In genomic region chr18:6017160-6017559, GRCh38 we compare ENCODE assay signal across 21 cellular contexts.
A peak's percentile ranks its signal among the peaks of the same experiment; 100 is the strongest.
DNase-seq lines count a peak whose midpoint lies in the region; ATAC-seq and TF ChIP-seq lines count a peak whose summit lies in the region.
"Had no signal": no experiment of that assay in that cellular context is flagged by ENCODE, and none has a peak within 500 bp of the region (broad histone marks: within the 10 kb centered on the region; RNA-seq: fewer than 3 reads in every experiment).

No MANE protein-coding gene starts in this region.

- H3K36me3 Mint-ChIP-seq in type B pancreatic cell, result no peaks in the 10 kb centered on the region
- H3K36me3 Mint-ChIP-seq: CD14-positive monocyte; CD8-positive, alpha-beta memory T cell had no signal

- DNase-seq in IMR-90, result peak; percentile 52
- DNase-seq in brain microvascular endothelial cell, result peak; percentile 52
- DNase-seq in fibroblast of peridontal ligament (ENCODE audit: extremely low read depth), result peak; percentile 24
- DNase-seq in left lung, result no peak
- DNase-seq in type B pancreatic cell (ENCODE audit: extremely low spot score, unreplicated experiment), result no peak
- no peak for DNase-seq in Peyer's patch
- no peak for DNase-seq in substantia nigra (lab: John Stamatoyannopoulos, UW)
- DNase-seq: 8988T; ACHN; AML-193; BE2C; CD4-positive, alpha-beta T cell; CD8-positive, alpha-beta memory T cell; DMS 273 treated with DMSO at 0.1 percent for 48 hours; DMS79; GM23248; H7; HCEC 1CT had no signal

- no peak overlapping the region for H3K14ac ChIP-seq in IMR-90 (replicated peaks; ENCODE audit: low read depth, low read length)

- H3K4me3 ChIP-seq in IMR-90 (ENCODE audit: insufficient read depth, low read depth, low read length) (no peak overlapping the region), brain microvascular endothelial cell (ENCODE audit: low read depth, low read length) (no peak overlapping the region), left lung (no peak overlapping the region), Peyer's patch (no peak overlapping the region)
- H3K4me3 ChIP-seq: A549; BLaER1 treated with 17β-estradiol and CSF1 and Interleukin-3, amounts not matched to agents 10 nM and 100 nM; GM23248 had no signal

- H3K36me3 ChIP-seq in IMR-90 (ENCODE audit: control insufficient read depth, insufficient read depth, low read length) (no peaks in the 10 kb centered on the region), brain microvascular endothelial cell (replicated peaks) (no peaks in the 10 kb centered on the region), left lung (no peaks in the 10 kb centered on the region), Peyer's patch (no peaks in the 10 kb centered on the region)
- H3K36me3 ChIP-seq: BE2C; BLaER1 treated with 17β-estradiol and CSF1 and Interleukin-3, amounts not matched to agents 10 nM and 100 nM had no signal

- H3K9me3 Mint-ChIP-seq in type B pancreatic cell, result peaks cover 9% of the 10 kb centered on the region
- H3K9me3 Mint-ChIP-seq: CD4-positive, alpha-beta T cell had no signal

- peaks cover under 1% of the 10 kb centered on the region for H3K27me3 Mint-ChIP-seq in type B pancreatic cell
- H3K27me3 Mint-ChIP-seq: CD4-positive, alpha-beta T cell had no signal

- no peak overlapping the region for H3K4me3 Mint-ChIP-seq in type B pancreatic cell
- H3K4me3 Mint-ChIP-seq: CD14-positive monocyte; CD4-positive, alpha-beta T cell; CD8-positive, alpha-beta memory T cell had no signal

- in situ Hi-C loops in IMR-90 (cut with MboI; ENCODE audit: low sequenced_read_pairs) (no loop called here), brain microvascular endothelial cell (cut with HindIII; ENCODE audit: low pct_ligation_motif_present, low sequenced_read_pairs) (no loop called here)

- no TSS peak for BruUV-seq in IMR-90 (replicated peaks; lab: Mats Ljungman, UMichigan)

- TF ChIP-seq RAD21 in IMR-90 (IDR thresholded peaks at IDR 0.05; ENCODE audit: low read length), result no peak

- H3K23ac ChIP-seq in IMR-90 (ENCODE audit: low read depth, low read length), result no peak overlapping the region

- H3K18ac ChIP-seq in IMR-90 (ENCODE audit: low read depth, low read length), result no peak overlapping the region

- H2AFZ ChIP-seq in IMR-90 (replicated peaks; ENCODE audit: low read length, poor library complexity), result no peak overlapping the region
- H2AFZ ChIP-seq: GM23248 had no signal

- H3K4me1 Mint-ChIP-seq in type B pancreatic cell (ENCODE audit: unreplicated experiment), result peaks cover 14% of the 10 kb centered on the region

- no peak overlapping the region for H2BK15ac ChIP-seq in IMR-90 (ENCODE audit: low read depth, low read length)

- no peak overlapping the region for H2BK5ac ChIP-seq in IMR-90 (ENCODE audit: low read depth, low read length, poor library complexity, severe bottlenecking)

- TF ChIP-seq POLR2A in IMR-90 (IDR thresholded peaks at IDR 0.05; ENCODE audit: low read depth, low read length) (no peak), Peyer's patch (IDR thresholded peaks at IDR 0.05) (no peak)

- H2AK5ac ChIP-seq in IMR-90 (ENCODE audit: low read depth, low read length), result no peak overlapping the region

- ATAC-seq in IMR-90 (ENCODE audit: low read depth) (peak; percentile 84), left lung (peak; percentile 60)
- ATAC-seq: A549 had no signal

- H3K4me2 ChIP-seq in IMR-90 (ENCODE audit: low read depth, low read length), result peak overlapping the region; percentile 19; the same call in 1 of the 2 replicates
- H3K4me2 ChIP-seq: A549; BLaER1 treated with 17β-estradiol and CSF1 and Interleukin-3, amounts not matched to agents 10 nM and 100 nM had no signal

- H4K20me1 ChIP-seq in IMR-90 (ENCODE audit: insufficient read depth, low read length), result no peaks in the 10 kb centered on the region
- H4K20me1 ChIP-seq: BLaER1 treated with 17β-estradiol and CSF1 and Interleukin-3, amounts not matched to agents 10 nM and 100 nM had no signal

- no peak overlapping the region for H2BK120ac ChIP-seq in IMR-90 (ENCODE audit: low read depth, low read length)

- no peak overlapping the region for H3K9ac ChIP-seq in IMR-90 (ENCODE audit: low read depth, low read length)
- H3K9ac ChIP-seq: BLaER1 treated with 17β-estradiol and CSF1 and Interleukin-3, amounts not matched to agents 10 nM and 100 nM; GM23248 had no signal

- no peak overlapping the region; the same call in 1 of the 2 replicates for H2BK20ac ChIP-seq in IMR-90 (ENCODE audit: low read depth, low read length)

- H3K27me3 ChIP-seq in IMR-90 (ENCODE audit: control insufficient read depth, insufficient read depth, low read length) (no peaks in the 10 kb centered on the region), brain microvascular endothelial cell (replicated peaks) (no peaks in the 10 kb centered on the region), left lung (no peaks in the 10 kb centered on the region), Peyer's patch (no peaks in the 10 kb centered on the region)
- H3K27me3 ChIP-seq: BE2C had no signal

- POLR2A ChIA-PET in IMR-90 (lab: Charles Lee; ENCODE audit: unreplicated experiment), result no interaction called here

- H3K79me1 ChIP-seq in IMR-90 (ENCODE audit: low read depth in 1 of 2, low read length in 2 of 2), result no peaks in the 10 kb centered on the region

- H3K9me3 ChIP-seq in IMR-90 (ENCODE audit: control insufficient read depth, insufficient read depth, low read length) (no peaks in the 10 kb centered on the region), left lung (no peaks in the 10 kb centered on the region), Peyer's patch (no peaks in the 10 kb centered on the region)
- H3K9me3 ChIP-seq: A549; BE2C; BLaER1 treated with 17β-estradiol and CSF1 and Interleukin-3, amounts not matched to agents 10 nM and 100 nM had no signal

- intact Hi-C loops in IMR-90 (cut with micrococcal nuclease) (no loop called here), left lung (cut with DNase I) (no loop called here)

- H3K4ac ChIP-seq in IMR-90 (ENCODE audit: low read depth, low read length), result peak overlapping the region; percentile 30; the same call in 1 of the 2 replicates

- H4K91ac ChIP-seq in IMR-90 (ENCODE audit: insufficient read depth, low read depth, low read length), result no peak overlapping the region

- H3K4me1 ChIP-seq in IMR-90 (ENCODE audit: control insufficient read depth, insufficient read depth, low read length) (peaks cover 11% of the 10 kb centered on the region), left lung (no peaks in the 10 kb centered on the region), Peyer's patch (no peaks in the 10 kb centered on the region)
- H3K4me1 ChIP-seq: A549, BE2C had no signal

- dilution Hi-C loops in IMR-90 (cut with HindIII; ENCODE audit: low sequenced_read_pairs, unreplicated experiment), result no loop called here

- no peak overlapping the region for H2AK9ac ChIP-seq in IMR-90 (replicated peaks; ENCODE audit: low read depth, low read length, poor library complexity)

- H3K27ac ChIP-seq in IMR-90 (ENCODE audit: insufficient read depth, low read length) (no peak overlapping the region), brain microvascular endothelial cell (no peak overlapping the region), left lung (no peak overlapping the region), Peyer's patch (no peak overlapping the region), substantia nigra (ENCODE audit: low read depth, low read length, poor library complexity, severe bottlenecking) (no peak overlapping the region)
- H3K27ac ChIP-seq: A549; BLaER1 treated with 17β-estradiol and CSF1 and Interleukin-3, amounts not matched to agents 10 nM and 100 nM; GM23248 had no signal

- CTCF ChIA-PET in IMR-90 (lab: Yijun Ruan, JAX), result no interaction called here

- peaks cover 4% of the 10 kb centered on the region for H3K9me1 ChIP-seq in IMR-90 (ENCODE audit: insufficient read depth, low read length)

- no peak overlapping the region for H3K56ac ChIP-seq in IMR-90 (ENCODE audit: extremely low read depth, insufficient read depth, low read length)

- no peak overlapping the region for H4K8ac ChIP-seq in IMR-90 (ENCODE audit: low read depth in 2 of 2, low read length in 2 of 2)

- WGBS in IMR-90 (ENCODE audit: extremely low coverage in 2 of 2, insufficient read length in 1 of 2), 2 experiments, result no CpG with 5 or more reads among the region's 5 CpGs

- H3K27ac Mint-ChIP-seq in type B pancreatic cell, result no peak overlapping the region
- H3K27ac Mint-ChIP-seq: CD14-positive monocyte; CD4-positive, alpha-beta T cell; CD8-positive, alpha-beta memory T cell had no signal

- TF ChIP-seq CTCF in IMR-90 (conservative IDR thresholded peaks at IDR 0.05; ENCODE audit: low read depth, low read length) (no peak), brain microvascular endothelial cell (IDR thresholded peaks at IDR 0.05; ENCODE audit: low read depth, low read length, missing control alignments) (no peak), left lung (IDR thresholded peaks at IDR 0.05) (no peak), type B pancreatic cell (conservative IDR thresholded peaks at IDR 0.05) (no peak), Peyer's patch (IDR thresholded peaks at IDR 0.05) (no peak)

- H4K5ac ChIP-seq in IMR-90 (ENCODE audit: low read depth, low read length), result no peak overlapping the region

TF ChIP-seq in IMR-90, 13 proteins besides CTCF, POLR2A, EP300 and RAD21:
- TF ChIP-seq CEBPB (IDR thresholded peaks at IDR 0.05; ENCODE audit: low read depth, low read length), result no peak
- no peak for TF ChIP-seq MAFK (IDR thresholded peaks at IDR 0.05; ENCODE audit: low read depth, low read length)
- TF ChIP-seq FOS (IDR thresholded peaks at IDR 0.05; ENCODE audit: low read depth, low read length), result peak; percentile 52; the same call in 1 of the 2 replicates
- TF ChIP-seq RFX5 (IDR thresholded peaks at IDR 0.05; ENCODE audit: low read depth, low read length), result no peak
- TF ChIP-seq MAZ (IDR thresholded peaks at IDR 0.05; ENCODE audit: borderline replicate concordance, low read depth, low read length), result no peak
- no peak for TF ChIP-seq SMC3 (IDR thresholded peaks at IDR 0.05; ENCODE audit: low read depth, low read length)

Comparison
In these comparisons a context has a peak if more than half of its experiments do, and no peak if none do; other contexts are left out.
1. DNase-seq: peak in IMR-90 (single experiment), brain microvascular endothelial cell (single experiment) and fibroblast of peridontal ligament (single experiment); none in left lung (0 of 2), type B pancreatic cell (single experiment), Peyer's patch (0 of 3) and substantia nigra (0 of 49).